ENCODE assay signal across 26 cellular contexts in the genomic region with DNA sequence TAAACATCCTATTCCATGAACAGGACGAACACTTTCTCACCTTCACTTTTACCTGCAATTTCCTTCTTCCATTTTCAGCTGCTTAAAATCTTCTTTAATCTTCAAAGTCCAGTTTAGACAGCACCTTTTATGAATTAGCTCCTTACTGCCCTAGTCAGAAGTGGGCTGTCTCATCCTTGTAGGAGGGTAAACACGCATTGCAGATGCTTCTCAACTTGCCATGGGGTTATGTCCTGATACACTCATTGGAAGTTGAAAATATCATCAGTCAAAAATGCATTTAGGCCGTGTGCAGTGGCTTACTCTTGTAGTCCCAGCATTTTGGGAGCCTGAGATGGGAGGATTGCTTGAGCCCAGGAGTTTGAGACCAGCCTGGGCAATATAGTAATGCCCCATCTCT. TPM values are rescaled to one million over a fixed set of nuclear protein-coding genes. Genes with fewer than 3 reads are reported as not detected.
"Had no signal": no experiment of that assay in that cellular context is flagged by ENCODE, and none has a peak within 500 bp of the region (broad histone marks: within the 10 kb centered on the region; RNA-seq: fewer than 3 reads in every experiment).

No MANE protein-coding gene starts in this region.

- ATAC-seq: activated CD8-positive, alpha-beta T cell treated with anti-CD3 and anti-CD28 coated beads for 36 hours; body of pancreas; esophagus mucosa; lower lobe of right lung; natural killer cell treated with Interleukin-12 subunit alpha and Interleukin-12 subunit beta and Interleukin-15 and Interleukin-18, amount 100 ng/mL, for 72 hours had no signal

- H3K27me3 ChIP-seq: body of pancreas had no signal

- H3K9me3 Mint-ChIP-seq: activated CD4-positive, alpha-beta T cell treated with anti-CD3 and anti-CD28 coated beads, Interleukin-2, amount 10 ng/mL, durations not matched to agents 24 days and 14 days; activated CD8-positive, alpha-beta T cell treated with anti-CD3 and anti-CD28 coated beads for 36 hours; activated naive CD8-positive, alpha-beta T cell treated with anti-CD3 and anti-CD28 coated beads, Interleukin-2, amount 10 ng/mL, durations not matched to agents 7 days and 5 days; activated T-cell treated with anti-CD3 and anti-CD28 coated beads, Interleukin-2, amount 50 U/mL, for 24 hours; activated T-helper 2 cell treated with anti-CD3 and anti-CD28 coated beads, Interferon-gamma antibody, Interleukin-2, Interleukin-4, amounts not matched to agents 10 μg/mL and 5 μg/mL and 100 μg/mL, durations not matched to agents 14 hours and 24 hours and 36 hours; mesothelial cell of epicardium; natural killer cell treated with Interleukin-12 subunit alpha and Interleukin-12 subunit beta and Interleukin-15 and Interleukin-18, amount 100 ng/mL, for 72 hours had no signal

- H3K36me3 ChIP-seq: lower lobe of right lung had no signal

- H3K4me1 Mint-ChIP-seq: activated CD4-positive, alpha-beta T cell treated with anti-CD3 and anti-CD28 coated beads, Interleukin-2, amount 10 ng/mL, durations not matched to agents 24 days and 14 days; activated naive CD8-positive, alpha-beta T cell treated with anti-CD3 and anti-CD28 coated beads, Interleukin-2, amount 10 ng/mL, durations not matched to agents 7 days and 5 days had no signal

- H3K4me3 ChIP-seq: body of pancreas, lower lobe of right lung had no signal

- H3K4me3 Mint-ChIP-seq: activated CD4-positive, alpha-beta T cell treated with anti-CD3 and anti-CD28 coated beads, Interleukin-2, amount 10 ng/mL, durations not matched to agents 24 days and 14 days; activated CD8-positive, alpha-beta T cell treated with anti-CD3 and anti-CD28 coated beads for 36 hours; activated naive CD8-positive, alpha-beta T cell treated with anti-CD3 and anti-CD28 coated beads, Interleukin-2, amount 10 ng/mL, durations not matched to agents 7 days and 5 days; activated T-cell treated with anti-CD3 and anti-CD28 coated beads, Interleukin-2, amount 50 U/mL, for 24 hours; mesothelial cell of epicardium; natural killer cell treated with Interleukin-12 subunit alpha and Interleukin-12 subunit beta and Interleukin-15 and Interleukin-18, amount 100 ng/mL, for 72 hours had no signal

- H3K27ac Mint-ChIP-seq: activated CD4-positive, alpha-beta T cell treated with anti-CD3 and anti-CD28 coated beads, Interleukin-2, amount 10 ng/mL, durations not matched to agents 24 days and 14 days; activated CD8-positive, alpha-beta T cell treated with anti-CD3 and anti-CD28 coated beads for 36 hours; activated naive CD8-positive, alpha-beta T cell treated with anti-CD3 and anti-CD28 coated beads, Interleukin-2, amount 10 ng/mL, durations not matched to agents 7 days and 5 days; activated T-cell treated with anti-CD3 and anti-CD28 coated beads, Interleukin-2, amount 50 U/mL, for 24 hours; activated T-helper 2 cell treated with anti-CD3 and anti-CD28 coated beads, Interferon-gamma antibody, Interleukin-2, Interleukin-4, amounts not matched to agents 10 μg/mL and 5 μg/mL and 100 μg/mL, durations not matched to agents 14 hours and 24 hours and 36 hours; natural killer cell treated with Interleukin-12 subunit alpha and Interleukin-12 subunit beta and Interleukin-15 and Interleukin-18, amount 100 ng/mL, for 72 hours; progenitor cell of endocrine pancreas had no signal

- H3K4me1 ChIP-seq: body of pancreas, lower lobe of right lung had no signal

- H3K27ac ChIP-seq: body of pancreas, lower lobe of right lung had no signal

- H3K36me3 Mint-ChIP-seq: activated naive CD8-positive, alpha-beta T cell treated with anti-CD3 and anti-CD28 coated beads, Interleukin-2, amount 10 ng/mL, durations not matched to agents 7 days and 5 days; natural killer cell treated with Interleukin-12 subunit alpha and Interleukin-12 subunit beta and Interleukin-15 and Interleukin-18, amount 100 ng/mL, for 72 hours had no signal

- H3K9me3 ChIP-seq: body of pancreas, lower lobe of right lung had no signal

- FAIRE-seq: endometrium, islet of Langerhans, TTC549 had no signal

- H3K27me3 Mint-ChIP-seq: progenitor cell of endocrine pancreas had no signal

- DNase-seq: activated CD4-positive, alpha-beta T cell treated with anti-CD3 and anti-CD28 coated beads, Interleukin-2, amount 10 ng/mL, durations not matched to agents 24 days and 14 days; activated CD8-positive, alpha-beta T cell treated with anti-CD3 and anti-CD28 coated beads for 36 hours; activated naive CD4-positive, alpha-beta T cell treated with Interleukin-2 at 50 U/mL for 16 hours; activated naive CD8-positive, alpha-beta T cell treated with anti-CD3 and anti-CD28 coated beads, Interleukin-2, amount 10 ng/mL, durations not matched to agents 7 days and 5 days; activated T-cell treated with anti-CD3 and anti-CD28 coated beads, Interleukin-2, amount 50 U/mL, for 24 hours; amygdala; body of pancreas; central memory CD4-positive, alpha-beta T cell; cortex of kidney; hippocampal formation; lower lobe of right lung; occipital lobe; stimulated activated CD4-positive, alpha-beta T cell treated with anti-CD3 and anti-CD28 coated beads, Interleukin-12 subunit alpha, Interleukin-12 subunit beta, amount 100 ng/mL, for 4 hours; stimulated activated CD4-positive, alpha-beta T cell treated with anti-CD3 and anti-CD28 coated beads, Interleukin-1b, Interleukin-23, amount 100 ng/mL, for 48 hours; stimulated activated CD8-positive, alpha-beta memory T cell treated with anti-CD3 and anti-CD28 coated beads, Interleukin-4, amount 100 ng/mL, for 48 hours; stimulated activated naive CD4-positive, alpha-beta T cell had no signal

RNA-seq across cellular contexts. Expression of gene HMGA2, which starts 35.2 kb away (rescaled TPM):
- total RNA-seq: activated CD8-positive, alpha-beta T cell treated with anti-CD3 and anti-CD28 coated beads for 36 hours; activated naive CD8-positive, alpha-beta T cell treated with anti-CD3 and anti-CD28 coated beads, Interleukin-2, amount 10 ng/mL, durations not matched to agents 7 days and 5 days; activated T-helper 2 cell treated with anti-CD3 and anti-CD28 coated beads, Interferon-gamma antibody, Interleukin-2, Interleukin-4, amounts not matched to agents 10 μg/mL and 5 μg/mL and 100 μg/mL, durations not matched to agents 14 hours and 24 hours and 36 hours; lower lobe of right lung; natural killer cell treated with Interleukin-12 subunit alpha and Interleukin-12 subunit beta and Interleukin-15 and Interleukin-18, amount 100 ng/mL, for 72 hours; T-helper 2 cell treated with Interferon-gamma antibody and Interleukin-4, amounts not matched to agents 100 ng/mL and 5 ng/mL, for 36 hours; ureter had no signal
